19 cellular contexts compared by ENCODE assay signal in the genomic region with DNA sequence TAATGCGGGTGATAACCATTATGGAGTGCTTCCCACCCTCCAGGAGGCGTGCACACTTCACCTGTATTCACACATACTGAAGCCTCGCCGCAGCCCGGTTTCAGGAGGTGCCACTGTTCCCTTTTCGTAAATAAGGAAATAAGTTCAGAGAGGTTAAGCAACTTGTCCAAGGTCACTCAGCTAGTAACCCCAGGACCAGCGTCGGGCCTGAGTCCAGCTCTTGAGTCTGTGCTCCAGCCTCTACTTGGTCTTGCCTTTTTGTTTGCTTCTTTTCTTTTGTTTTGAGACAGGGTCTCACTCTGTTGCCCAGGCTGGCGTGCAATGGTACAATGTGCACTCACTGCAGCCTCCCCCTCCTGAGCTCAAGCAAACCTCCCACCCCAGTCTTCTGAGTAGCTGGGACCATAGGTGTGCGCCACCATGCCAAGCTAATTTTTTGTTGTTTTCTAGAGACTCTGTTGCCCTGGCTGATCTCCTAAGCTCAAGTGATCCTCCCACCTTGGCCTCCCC.
DNase-seq lines count a peak whose midpoint lies in the region; TF ChIP-seq lines count a peak whose summit lies in the region.
"Had no signal": no experiment of that assay in that cellular context is flagged by ENCODE, and none has a peak within 500 bp of the region (broad histone marks: within the 10 kb centered on the region; RNA-seq: fewer than 3 reads in every experiment).

No MANE protein-coding gene starts in this region.

- H2BK120ac ChIP-seq in mesenchymal stem cell (ENCODE audit: low read depth, low read length), result peak overlapping the region; percentile 98

- no peak for DNase-seq in WERI-Rb-1
- no peak for DNase-seq in mesenchymal stem cell
- DNase-seq in type B pancreatic cell (ENCODE audit: extremely low spot score, unreplicated experiment), result no peak
- no peak for DNase-seq in Kasumi-1 (lab: John Stamatoyannopoulos, UW)
- no peak for DNase-seq in KG1 (lab: John Stamatoyannopoulos, UW)
- DNase-seq in activated CD4-positive, alpha-beta T cell treated with anti-CD3 and anti-CD28 coated beads for 48 hours, result no peak
- DNase-seq: Calu3, DND-41, GOT3, HCEC 1CT, Karpas-422, NCI-H1105, NCI-H146, NCI-H1930, NCI-H2107, NCI-H748 treated with DMSO at 0.1 percent for 48 hours, SIG-M5 had no signal

- peak overlapping the region in 1 of 2 experiments; percentile 52 for H3K4ac ChIP-seq in mesenchymal stem cell (ENCODE audit: low read depth in 1 of 2, low read length in 2 of 2)

- H3K4me1 Mint-ChIP-seq in type B pancreatic cell (ENCODE audit: unreplicated experiment), result peaks cover 65% of the 10 kb centered on the region

- peaks cover 38% of the 10 kb centered on the region for H3K79me1 ChIP-seq in mesenchymal stem cell (replicated peaks; ENCODE audit: low read length, poor library complexity, severe bottlenecking)

- peak overlapping the region; percentile 38 for H2AK5ac ChIP-seq in mesenchymal stem cell (ENCODE audit: low read length, severe bottlenecking)

- no peak overlapping the region for H4K8ac ChIP-seq in mesenchymal stem cell (ENCODE audit: low read length)

- peaks cover 0 to 5% (median 0%) of the 10 kb centered on the region in 11 experiments; a peak in 3 of 22 replicates for H3K9me3 ChIP-seq in BLaER1 treated with 17β-estradiol and CSF1 and Interleukin-3, amounts not matched to agents 10 nM and 100 nM (replicated peaks in 1 of 11)
- H3K9me3 ChIP-seq in WERI-Rb-1 (ENCODE audit: severe bottlenecking) (no peaks in the 10 kb centered on the region), mesenchymal stem cell (ENCODE audit: control insufficient read depth, low read length) (no peaks in the 10 kb centered on the region)

- H3K27ac Mint-ChIP-seq in type B pancreatic cell, result no peak overlapping the region

- no peaks in the 10 kb centered on the region for H3K36me3 ChIP-seq in BLaER1 treated with 17β-estradiol and CSF1 and Interleukin-3, amounts not matched to agents 10 nM and 100 nM
- H3K36me3 ChIP-seq in WERI-Rb-1 (peaks cover 24% of the 10 kb centered on the region), mesenchymal stem cell (ENCODE audit: control insufficient read depth in 1 of 2, insufficient read depth in 2 of 2, low read depth in 1 of 2, low read length in 2 of 2) (peaks cover 5 to 36% of the 10 kb centered on the region in 2 experiments)

- peak overlapping the region in 1 of 2 experiments; percentile 86 for H3K14ac ChIP-seq in mesenchymal stem cell (ENCODE audit: low read length in 2 of 2)

- peak overlapping the region; percentile 69 to 95 for H2BK12ac ChIP-seq in mesenchymal stem cell (ENCODE audit: low read length in 2 of 2)

- H3K9ac ChIP-seq in BLaER1 treated with 17β-estradiol and CSF1 and Interleukin-3, amounts not matched to agents 10 nM and 100 nM, result peak overlapping the region in 1 of 11 experiments; percentile 41; a peak in 1 of 22 replicates
- H3K9ac ChIP-seq in mesenchymal stem cell (ENCODE audit: low read length), result no peak overlapping the region

- TF ChIP-seq CTCF in WERI-Rb-1 (IDR thresholded peaks at IDR 0.05; ENCODE audit: low read depth, low read length) (no peak), type B pancreatic cell (conservative IDR thresholded peaks at IDR 0.05) (no peak)

- H2BK15ac ChIP-seq in mesenchymal stem cell (ENCODE audit: low read depth, poor library complexity, severe bottlenecking), result peak overlapping the region; percentile 96

- H2BK5ac ChIP-seq in mesenchymal stem cell (ENCODE audit: low read depth, low read length, poor library complexity, severe bottlenecking), result no peak overlapping the region

- H3K4me1 ChIP-seq in BLaER1 treated with 17β-estradiol and CSF1 and Interleukin-3, amounts not matched to agents 10 nM and 100 nM, result peaks cover 45 to 72% (median 66%) of the 10 kb centered on the region in 10 experiments
- H3K4me1 ChIP-seq in mesenchymal stem cell (ENCODE audit: control insufficient read depth, insufficient read depth, low read depth, low read length), result peaks cover 66% of the 10 kb centered on the region

- H4K20me1 ChIP-seq in BLaER1 treated with 17β-estradiol and CSF1 and Interleukin-3, amounts not matched to agents 10 nM and 100 nM, result peaks cover 0 to 57% (median 24%) of the 10 kb centered on the region in 11 experiments; a peak in 13 of 22 replicates

- peaks cover 19% of the 10 kb centered on the region for H3K36me3 Mint-ChIP-seq in type B pancreatic cell

- H3K27me3 ChIP-seq in BLaER1 treated with 17β-estradiol and CSF1 and Interleukin-3, amounts not matched to agents 10 nM and 100 nM, result peaks cover 17 to 30% (median 26%) of the 10 kb centered on the region in 11 experiments
- H3K27me3 ChIP-seq in WERI-Rb-1 (ENCODE audit: insufficient read depth, low read depth, severe bottlenecking), result no peaks in the 10 kb centered on the region
- H3K27me3 ChIP-seq in mesenchymal stem cell (ENCODE audit: control insufficient read depth in 1 of 2, insufficient read depth in 1 of 2, low read length in 2 of 2), result no peaks in the 10 kb centered on the region

- peak overlapping the region; percentile 34 for H3K4me3 Mint-ChIP-seq in type B pancreatic cell
- H3K4me3 Mint-ChIP-seq: IgD-negative memory B cell had no signal

- no peak overlapping the region for H2AFZ ChIP-seq in mesenchymal stem cell (ENCODE audit: low read depth, low read length)

- H3K27me3 Mint-ChIP-seq in type B pancreatic cell, result peaks cover 34% of the 10 kb centered on the region

- peak overlapping the region; percentile 84 to 85 for H3K18ac ChIP-seq in mesenchymal stem cell (ENCODE audit: low read depth in 1 of 2, low read length in 2 of 2)

- H3K27ac ChIP-seq in BLaER1 treated with 17β-estradiol and CSF1 and Interleukin-3, amounts not matched to agents 10 nM and 100 nM, result peak overlapping the region in 1 of 11 experiments; percentile 5; a peak in 1 of 22 replicates
- H3K27ac ChIP-seq in WERI-Rb-1, result peak overlapping the region; percentile 40
- H3K27ac ChIP-seq in mesenchymal stem cell (ENCODE audit: low read length, poor library complexity, severe bottlenecking), result no peak overlapping the region

- 84% methylated on average over 9 of the region's 10 CpGs for WGBS in mesenchymal stem cell

- no peak overlapping the region for H3K4me3 ChIP-seq in BLaER1 treated with 17β-estradiol and CSF1 and Interleukin-3, amounts not matched to agents 10 nM and 100 nM
- H3K4me3 ChIP-seq in WERI-Rb-1 (ENCODE audit: low read depth, low read length) (no peak overlapping the region), mesenchymal stem cell (ENCODE audit: insufficient read depth in 1 of 2, low read depth in 1 of 2, low read length in 2 of 2) (no peak overlapping the region)

- peak overlapping the region; percentile 73 to 99 (median 82); a peak in 21 of 22 replicates for H3K4me2 ChIP-seq in BLaER1 treated with 17β-estradiol and CSF1 and Interleukin-3, amounts not matched to agents 10 nM and 100 nM
- no peak overlapping the region for H3K4me2 ChIP-seq in mesenchymal stem cell (ENCODE audit: low read length, poor library complexity, severe bottlenecking)

- no peaks in the 10 kb centered on the region for H3K9me3 Mint-ChIP-seq in type B pancreatic cell
- H3K9me3 Mint-ChIP-seq: IgD-negative memory B cell had no signal

- no peak overlapping the region for H3K23ac ChIP-seq in mesenchymal stem cell (ENCODE audit: low read length in 2 of 2)

- peak overlapping the region; percentile 96 for H4K91ac ChIP-seq in mesenchymal stem cell (ENCODE audit: low read length)
